In the genomic region with DNA sequence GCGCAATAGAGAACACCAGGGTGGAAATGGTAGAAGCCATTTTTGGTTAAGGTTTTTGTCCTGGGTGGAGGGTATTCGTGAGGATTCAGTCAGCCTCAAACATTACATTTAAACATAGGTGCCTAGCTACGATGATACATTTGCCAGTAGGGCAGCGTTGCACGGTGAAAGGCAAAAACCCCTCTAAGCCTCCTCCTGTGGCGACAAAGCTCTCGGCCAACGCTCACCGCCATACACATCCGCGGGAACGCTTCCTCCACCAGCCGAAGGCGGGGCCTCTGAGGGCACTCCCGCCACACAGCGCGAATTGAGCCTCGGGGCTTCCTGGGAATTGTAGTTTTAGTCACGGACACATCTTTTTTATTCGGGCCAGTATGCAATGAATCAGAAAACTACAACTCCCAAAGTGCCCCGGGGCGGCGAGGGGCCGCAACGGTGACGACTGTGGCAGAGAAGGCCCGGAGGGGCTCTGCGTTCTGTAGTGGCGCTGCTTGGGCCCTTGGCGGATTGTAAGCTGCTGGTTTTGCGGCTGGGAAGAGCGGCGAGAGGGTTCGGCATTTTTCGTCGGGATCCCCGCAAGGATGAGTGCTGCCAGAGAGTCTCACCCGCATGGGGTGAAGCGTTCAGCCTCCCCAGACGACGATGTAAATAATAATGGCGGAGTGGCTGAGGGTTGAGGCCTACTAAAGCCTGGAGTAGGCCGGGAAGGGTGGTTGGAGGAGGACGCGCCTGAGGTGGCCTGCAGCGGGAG, we compare ENCODE assay signal across 8 cellular contexts. TPM values are rescaled to one million over a fixed set of nuclear protein-coding genes. Genes with fewer than 3 reads are reported as not detected.
DNase-seq lines count a peak whose midpoint lies in the region; ATAC-seq, FAIRE-seq and TF ChIP-seq lines count a peak whose summit lies in the region.

Gene C11orf58 (plus strand): TSS at position 450 of the 751 bp plus-strand sequence. CDS start 132 bp downstream, at position 582.

- peak within 1 kb of the TSS; percentile 73 for H2BK120ac ChIP-seq in trophoblast cell (ENCODE audit: insufficient read depth, low read length, poor library complexity)

- H2AFZ ChIP-seq in trophoblast cell (ENCODE audit: insufficient read depth, low read length, poor library complexity), result peak within 1 kb of the TSS; percentile 66

- H3K4me1 Mint-ChIP-seq in T-cell, result peaks cover 24 to 29% (median 24%) of the 10 kb centered on the region in 3 donors

- POLR2A ChIA-PET in T-cell (lab: Charles Lee), result interaction anchor here (0.5 to 0.6 kb wide), 3 partner anchors 38 to 1762 kb away, joined by 3 read pairs; no protein-coding TSS in a partner anchor

- H3K36me3 Mint-ChIP-seq in T-cell, result peaks cover 15% of the 10 kb centered on the region

- peak within 1 kb of the TSS; percentile 88 for H4K12ac ChIP-seq in trophoblast cell (ENCODE audit: low read depth, low read length)

- peak within 1 kb of the TSS; percentile 83 for H3K4me3 ChIP-seq in trophoblast cell (ENCODE audit: low read depth, low read length)
- peak within 1 kb of the TSS; percentile 75 to 97 (median 90) for H3K4me3 ChIP-seq in transverse colon

- DNase-seq in GM12891 (ENCODE audit: insufficient read length, low spot score) (peak; percentile 50), NCI-H1436 treated with DMSO at 0.1 percent for 48 hours (lab: John Stamatoyannopoulos, UW) (peak; percentile 91), T-cell (peak; percentile 90 to 97 (median 96)), cardiac septum (ENCODE audit: low spot score) (peak; percentile 98), trophoblast cell (peak; percentile 99 to 100), transverse colon (peak; percentile 96)

- H4K8ac ChIP-seq in trophoblast cell (ENCODE audit: low read depth, low read length), result peak within 1 kb of the TSS; percentile 95

- peak within 1 kb of the TSS in 1 of 2 donors; percentile 86 for H3K27ac Mint-ChIP-seq in T-cell

- peaks cover 3 to 6% of the 10 kb centered on the region in 2 experiments for H3K4me1 ChIP-seq in trophoblast cell (ENCODE audit: control insufficient read depth in 1 of 2, insufficient read depth in 2 of 2, low read length in 2 of 2)
- H3K4me1 ChIP-seq in transverse colon, result peaks cover 9 to 42% (median 29%) of the 10 kb centered on the region in 4 donors

- peak within 1 kb of the TSS; percentile 28 for H3K27ac ChIP-seq in adipose tissue (ENCODE audit: low read depth, low read length)
- peak within 1 kb of the TSS; percentile 43 for H3K27ac ChIP-seq in trophoblast cell (ENCODE audit: low read depth, low read length)
- H3K27ac ChIP-seq in transverse colon, result peak within 1 kb of the TSS; percentile 91 to 99 (median 94)

- TF ChIP-seq CTCF in transverse colon (IDR thresholded peaks at IDR 0.05), result no peak

- no peak within 1 kb of the TSS for H3K23ac ChIP-seq in trophoblast cell (ENCODE audit: low read length)

- H4K91ac ChIP-seq in trophoblast cell (ENCODE audit: low read depth, low read length), result peak within 1 kb of the TSS; percentile 73

- H3K36me3 ChIP-seq in trophoblast cell (ENCODE audit: control insufficient read depth in 1 of 2, insufficient read depth in 2 of 2, low read length in 2 of 2) (peaks cover 4 to 5% of the 10 kb centered on the region in 2 experiments), transverse colon (no peaks in the 10 kb centered on the region)

- intact Hi-C loops in cardiac septum (cut with DNase I) (no loop called here), transverse colon (cut with DNase I; ENCODE audit: low total_unique reads) (no loop called here)

- H2AK5ac ChIP-seq in trophoblast cell (ENCODE audit: low read length), result peak within 1 kb of the TSS; percentile 4

- ATAC-seq in HG02840 (IDR thresholded peaks at IDR 0.05; ENCODE audit: low FRiP score, unreplicated experiment) (peak; percentile 99), T-cell (replicated peaks in 1 of 4) (peak; percentile 94 to 97 (median 97))

- TF ChIP-seq EP300 in transverse colon (IDR thresholded peaks at IDR 0.05; ENCODE audit: low read depth), result no peak

- peak within 1 kb of the TSS in 1 of 3 donors; percentile 74 for H3K4me3 Mint-ChIP-seq in T-cell

- H3K9me3 Mint-ChIP-seq in T-cell, result no peaks in the 10 kb centered on the region

- peak within 1 kb of the TSS; percentile 97 for H3K4ac ChIP-seq in trophoblast cell (ENCODE audit: low read depth, low read length)

- H3K9me3 ChIP-seq in trophoblast cell (ENCODE audit: insufficient read depth, low read depth, low read length) (no peaks in the 10 kb centered on the region), transverse colon (no peaks in the 10 kb centered on the region)

- H3K18ac ChIP-seq in trophoblast cell (ENCODE audit: low read length), result peak within 1 kb of the TSS; percentile 88

- no peak within 1 kb of the TSS for H2BK12ac ChIP-seq in trophoblast cell (ENCODE audit: low read length)

- H3K27me3 ChIP-seq in trophoblast cell (ENCODE audit: insufficient read depth, low read length), result no peaks in the 10 kb centered on the region
- no peaks in the 10 kb centered on the region for H3K27me3 ChIP-seq in transverse colon

- CTCF ChIA-PET in T-cell (lab: Charles Lee), result interaction anchor here in 1 of 2 donors (0.6 kb wide), 3 partner anchors 20 to 339 kb away, joined by 3 to 4 read pairs (median 3); partner anchors contain the start of gene RPS13

- FAIRE-seq in GM12891 (lab: Jason Lieb, UNC), result peak; percentile 91

- TF ChIP-seq POLR2A in GM12891 (IDR thresholded peaks at IDR 0.05; ENCODE audit: low read depth, low read length) (peak; percentile 97), transverse colon (IDR thresholded peaks at IDR 0.05) (peak; percentile 93)

- peak within 1 kb of the TSS; percentile 81 for H2BK5ac ChIP-seq in trophoblast cell (ENCODE audit: low read depth, low read length, poor library complexity)

- peak within 1 kb of the TSS; percentile 76 for H3K14ac ChIP-seq in trophoblast cell (ENCODE audit: low read length)

- H3K4me2 ChIP-seq in trophoblast cell (ENCODE audit: low read length), result peak within 1 kb of the TSS; percentile 91

- 1% methylated on average over 46 of the region's 46 CpGs for WGBS in adipose tissue, 3 donors
- WGBS in trophoblast cell (ENCODE audit: extremely low coverage, insufficient coverage, insufficient read length), result no CpG with 5 or more reads among the region's 46 CpGs
- 0 to 1% methylated on average over 2 to 41 of the region's 46 CpGs for WGBS in transverse colon (ENCODE audit: low coverage in 1 of 2), 2 donors

- in situ Hi-C loops in transverse colon (cut with MboI; ENCODE audit: low pct_ligation_motif_present in 1 of 4, low pct_unique_long_range_greater_than_20kb in 1 of 4, low sequenced_read_pairs in 3 of 4), result no loop called here

- peak within 1 kb of the TSS; percentile 99 for H3K9ac ChIP-seq in trophoblast cell (ENCODE audit: low read length)

- peaks cover 18% of the 10 kb centered on the region for H3K79me2 ChIP-seq in trophoblast cell (ENCODE audit: control insufficient read depth, insufficient read depth, low read length, poor library complexity)

- H3K27me3 Mint-ChIP-seq in T-cell, result no peaks in the 10 kb centered on the region

- H3K79me1 ChIP-seq in trophoblast cell (ENCODE audit: low read length), result peaks cover 8% of the 10 kb centered on the region

TF ChIP-seq in GM12891, 5 proteins besides CTCF, POLR2A, EP300 and RAD21:
- TF ChIP-seq TAF1 (IDR thresholded peaks at IDR 0.05; ENCODE audit: low read depth, low read length), result peak; percentile 89
- TF ChIP-seq POLR2AphosphoS5 (IDR thresholded peaks at IDR 0.05; ENCODE audit: low read depth, low read length), result peak; percentile 96
- TF ChIP-seq PAX5 (IDR thresholded peaks at IDR 0.05; ENCODE audit: insufficient read depth, low read length, severe bottlenecking), result no peak
- 0 out of 2 replicates have a peak, but pooled peaks have one; percentile 62 for TF ChIP-seq POU2F2 (IDR thresholded peaks at IDR 0.05; ENCODE audit: low read depth, low read length)
- TF ChIP-seq SPI1 (IDR thresholded peaks at IDR 0.05; ENCODE audit: low read depth, low read length), result no peak

RNA-seq across cellular contexts. Expression of gene C11orf58, which starts in this region (rescaled TPM):
- 189 TPM for polyA plus RNA-seq in GM12891 (2012; ENCODE audit: low read depth, missing spikeins)
- 100 to 1,000 TPM; 120 to 145 (median 133) TPM for total RNA-seq in T-cell
- polyA plus RNA-seq in adipose tissue, result 100 to 1,000 TPM in 2 of 3 donors, 10 to 100 TPM in 1; 70.1 to 147 (median 105) TPM
- 106 TPM for total RNA-seq in cardiac septum
- polyA plus RNA-seq in trophoblast cell (2013), result 114 and 118 TPM in 2 replicates
- 100 to 1,000 TPM in 2 of 4 donors, 10 to 100 TPM in 2; 65.5 to 115 (median 99.9) TPM for total RNA-seq in transverse colon

Comparison
In these comparisons a context has a peak if more than half of its experiments do, and no peak if none do; other contexts are left out.
1. Peak in every context shown above with its lines: DNase-seq, ATAC-seq, H3K4me3 ChIP-seq and H3K27ac ChIP-seq.
2. H3K27ac ChIP-seq: peak in every context shown above with its lines; median percentile 94 in transverse colon; 43 in trophoblast cell; 28 in adipose tissue.